In genomic region chr6:37134622-37135191, GRCh38 we compare ENCODE assay signal across 8 cellular contexts. TPM values are rescaled to one million over a fixed set of nuclear protein-coding genes. Genes with fewer than 3 reads are reported as not detected.
DNase-seq lines count a peak whose midpoint lies in the region; ATAC-seq, FAIRE-seq and TF ChIP-seq lines count a peak whose summit lies in the region.

No MANE protein-coding gene starts in this region.

- DNase-seq in activated gamma-delta T cell treated with Interleukin-2 at 50 U/mL for 16 hours, result peak; percentile 17
- no peak for DNase-seq in activated gamma-delta T cell (lab: John Stamatoyannopoulos, UW)
- peak; percentile 81 for DNase-seq in astrocyte of the cerebellum (ENCODE audit: low read depth)
- DNase-seq in keratinocyte (ENCODE audit: low read depth, low spot score), result peak; percentile 28
- DNase-seq in thoracic aorta (ENCODE audit: low spot score), result peak; percentile 43
- no peak for DNase-seq in DMS79 treated with DMSO at 0.1 percent for 48 hours (lab: John Stamatoyannopoulos, UW)
- no peak for DNase-seq in OCI-M2 (lab: John Stamatoyannopoulos, UW; ENCODE audit: unreplicated experiment)

- no peaks in the 10 kb centered on the region for H4K20me1 ChIP-seq in keratinocyte (ENCODE audit: control insufficient read depth, extremely low read depth, insufficient read depth, low read length)

- no peak for TF ChIP-seq CTCF in astrocyte of the cerebellum (IDR thresholded peaks at IDR 0.05; ENCODE audit: low read depth, low read length, missing control alignments)
- TF ChIP-seq CTCF in keratinocyte (optimal IDR thresholded peaks at IDR 0.05 in 1 of 3, IDR thresholded peaks at IDR 0.05 in 1 of 3, conservative IDR thresholded peaks at IDR 0.05 in 1 of 3; ENCODE audit: extremely low read depth in 1 of 3, insufficient read depth in 2 of 3, low read length in 3 of 3), result no peak
- TF ChIP-seq CTCF in thoracic aorta (IDR thresholded peaks at IDR 0.05), result no peak

- peak overlapping the region; percentile 76 for H3K9ac ChIP-seq in keratinocyte (ENCODE audit: control insufficient read depth, extremely low read depth, insufficient read depth, low read length)

- no peaks in the 10 kb centered on the region for H3K27me3 ChIP-seq in keratinocyte (ENCODE audit: control insufficient read depth, extremely low read depth, insufficient read depth, low read length)
- no peaks in the 10 kb centered on the region for H3K27me3 ChIP-seq in thoracic aorta (replicated peaks; ENCODE audit: insufficient read depth)

- H3K9me3 ChIP-seq in keratinocyte (ENCODE audit: control insufficient read depth, low read depth, low read length), result no peaks in the 10 kb centered on the region
- H3K9me3 ChIP-seq in thoracic aorta, result no peaks in the 10 kb centered on the region

- H3K4me3 ChIP-seq in astrocyte of the cerebellum (ENCODE audit: low read depth, low read length), result no peak overlapping the region
- H3K4me3 ChIP-seq in keratinocyte (ENCODE audit: control insufficient read depth in 2 of 3, extremely low read depth in 1 of 3, insufficient read depth in 2 of 3, low read depth in 1 of 3, low read length in 3 of 3), result peak overlapping the region in 1 of 3 experiments; percentile 7
- H3K4me3 ChIP-seq in thoracic aorta, result peak overlapping the region; percentile 13

- FAIRE-seq in keratinocyte (lab: Jason Lieb, UNC), result peak; percentile 87

- peak overlapping the region; percentile 76 for H2AFZ ChIP-seq in keratinocyte (ENCODE audit: control insufficient read depth, low read length)

- no peaks in the 10 kb centered on the region for H3K79me2 ChIP-seq in keratinocyte (ENCODE audit: control insufficient read depth, insufficient read depth, low read length)

- peaks cover 54% of the 10 kb centered on the region for H3K4me1 ChIP-seq in keratinocyte (ENCODE audit: control insufficient read depth, extremely low read depth, insufficient read depth, low read length)
- H3K4me1 ChIP-seq in thoracic aorta (ENCODE audit: control insufficient read depth in 1 of 2, low read depth in 2 of 2), result peaks cover 38 to 69% of the 10 kb centered on the region in 2 donors

- dilution Hi-C loops in keratinocyte (cut with MboI; ENCODE audit: extremely low pct_ligation_motif_present, low sequenced_read_pairs), result no loop called here

- in situ Hi-C loops in astrocyte of the cerebellum (cut with HindIII; ENCODE audit: low sequenced_read_pairs), result no loop called here

- ATAC-seq in thoracic aorta (ENCODE audit: insufficient number of reproducible peaks, low FRiP score, low read depth) (peak; percentile 63), GM19455 (IDR thresholded peaks at IDR 0.05; ENCODE audit: unreplicated experiment) (no peak)

- H3K9me1 ChIP-seq in keratinocyte (ENCODE audit: control insufficient read depth, extremely low read depth, insufficient read depth, low read length), result no peaks in the 10 kb centered on the region

- H3K27ac ChIP-seq in keratinocyte (ENCODE audit: control insufficient read depth, insufficient read depth, low read length) (peak overlapping the region; percentile 82), thoracic aorta (peak overlapping the region; percentile 93 to 97)

- H3K36me3 ChIP-seq in keratinocyte (ENCODE audit: control insufficient read depth in 2 of 2, extremely low read depth in 1 of 2, insufficient read depth in 2 of 2, low read length in 2 of 2), result no peaks in the 10 kb centered on the region
- no peaks in the 10 kb centered on the region for H3K36me3 ChIP-seq in thoracic aorta

- H3K4me2 ChIP-seq in keratinocyte (ENCODE audit: control insufficient read depth, extremely low read depth, insufficient read depth, low read depth, low read length), result peak overlapping the region; percentile 71

RNA-seq across cellular contexts. Expression of gene PIM1, which starts 35.2 kb away (rescaled TPM):
- polyA plus RNA-seq in keratinocyte, result 7.1 to 14.3 TPM (median 10.2 TPM) in 3 replicates
- polyA plus RNA-seq in keratinocyte (2011; ENCODE audit: low read depth), result 21.0 TPM
- polyA plus RNA-seq in keratinocyte (2011; cell fraction: cytosol; rRNA removed), result 6.8 and 8.2 TPM in 2 replicates
- polyA plus RNA-seq in keratinocyte (2011; cell fraction: nucleus; rRNA removed), result 19.0 and 19.2 TPM in 2 replicates
- polyA plus RNA-seq in keratinocyte (2012; ENCODE audit: low replicate concordance), result 7.6 and 139 TPM in 2 replicates
- 6.4 to 14.5 TPM (median 12.7 TPM) in 3 replicates for polyA minus RNA-seq in keratinocyte
- 10.2 TPM for polyA minus RNA-seq in keratinocyte (2011; cell fraction: cytosol; rRNA and poly(A)+ RNA removed)
- 9.1 and 11.7 TPM in 2 replicates for polyA minus RNA-seq in keratinocyte (2011; cell fraction: nucleus; rRNA and poly(A)+ RNA removed)
- 10 to 100 TPM; 28.8 to 53.6 TPM for total RNA-seq in thoracic aorta

Comparison
In these comparisons a context has a peak if more than half of its experiments do, and no peak if none do; other contexts are left out.
1. DNase-seq: peak in activated gamma-delta T cell treated with Interleukin-2 at 50 U/mL for 16 hours (single experiment), astrocyte of the cerebellum (single experiment), keratinocyte (single experiment) and thoracic aorta (single experiment); none in activated gamma-delta T cell (single experiment), DMS79 treated with DMSO at 0.1 percent for 48 hours (single experiment) and OCI-M2 (single experiment).